Comparison of ENCODE assay signal across 10 cellular contexts in genomic region chr11:115383431-115383830, GRCh38.
"Had no signal": no experiment of that assay in that cellular context is flagged by ENCODE, and none has a peak within 500 bp of the region (broad histone marks: within the 10 kb centered on the region; RNA-seq: fewer than 3 reads in every experiment).

No MANE protein-coding gene starts in this region.

- H2AFZ ChIP-seq: GM23248 had no signal

- H3K4me3 Mint-ChIP-seq: HFFc6 had no signal

- H3K4me2 ChIP-seq: KMS-11 had no signal

- H3K9me3 ChIP-seq: HAP-1 had no signal

- H3K4me3 ChIP-seq: GM23248, HAP-1 had no signal

- DNase-seq: GM23248, GOT3, H7, HFFc6, KBM-7 had no signal

- ATAC-seq: HCT116, HepG2 had no signal

- H3K36me3 ChIP-seq: HAP-1 had no signal

- H3K27ac Mint-ChIP-seq: HFFc6 had no signal

- H3K27ac ChIP-seq: GM23248, HL-60, KMS-11 had no signal

- H3K9ac ChIP-seq: GM23248, KMS-11 had no signal
